Comparison of ENCODE assay signal across 22 cellular contexts in genomic region chr14:104051092-104051813, GRCh38. TPM values are rescaled to one million over a fixed set of nuclear protein-coding genes. Genes with fewer than 3 reads are reported as not detected.
DNase-seq lines count a peak whose midpoint lies in the region; ATAC-seq and TF ChIP-seq lines count a peak whose summit lies in the region.
"Had no signal": no experiment of that assay in that cellular context is flagged by ENCODE, and none has a peak within 500 bp of the region (broad histone marks: within the 10 kb centered on the region; RNA-seq: fewer than 3 reads in every experiment).

No MANE protein-coding gene starts in this region.

- ATAC-seq in HG03432 (IDR thresholded peaks at IDR 0.05; ENCODE audit: unreplicated experiment) (no peak), HG02642 (IDR thresholded peaks at IDR 0.05; ENCODE audit: poor library complexity, unreplicated experiment) (no peak)
- ATAC-seq: HCT116 had no signal

- H3K27me3 ChIP-seq in BLaER1 = no peaks in the 10 kb centered on the region
- H3K27me3 ChIP-seq in adipocyte (replicated peaks; ENCODE audit: control insufficient read depth, insufficient read depth, low read length) = peaks cover 31% of the 10 kb centered on the region
- H3K27me3 ChIP-seq in esophagus muscularis mucosa = no peaks in the 10 kb centered on the region
- H3K27me3 ChIP-seq: BE2C had no signal

- H3K4me1 ChIP-seq in BLaER1 (peaks cover 28% of the 10 kb centered on the region), adipocyte (ENCODE audit: control insufficient read depth, insufficient read depth, low read length) (peaks cover 32% of the 10 kb centered on the region), esophagus muscularis mucosa (peaks cover 6 to 25% (median 13%) of the 10 kb centered on the region in 4 donors)
- H3K4me1 ChIP-seq: BE2C, Caco-2 had no signal

- H3K27ac ChIP-seq in BLaER1 = no peak overlapping the region
- H3K27ac ChIP-seq in esophagus muscularis mucosa (replicated peaks in 1 of 4) = no peak overlapping the region
- H3K27ac ChIP-seq: C4-2B, HL-60 had no signal

- peak overlapping the region; percentile 27; the same call in 1 of the 2 replicates for H3K4me2 ChIP-seq in BLaER1

- no peaks in the 10 kb centered on the region for H4K20me1 ChIP-seq in BLaER1

- H3K9me3 ChIP-seq in BLaER1 (no peaks in the 10 kb centered on the region), adipocyte (ENCODE audit: control insufficient read depth, low read length) (no peaks in the 10 kb centered on the region), esophagus muscularis mucosa (no peaks in the 10 kb centered on the region)
- H3K9me3 ChIP-seq: BE2C, Caco-2 had no signal

- intact Hi-C loops in esophagus muscularis mucosa (cut with DNase I) = no loop called here

- no peak for TF ChIP-seq POLR2A in esophagus muscularis mucosa (IDR thresholded peaks at IDR 0.05; ENCODE audit: low read depth)

- H3K4me3 ChIP-seq in BLaER1 = no peak overlapping the region
- H3K4me3 ChIP-seq in adipocyte (ENCODE audit: low read length) = peak overlapping the region; percentile 4
- no peak overlapping the region for H3K4me3 ChIP-seq in esophagus muscularis mucosa

- no peak for TF ChIP-seq CTCF in esophagus muscularis mucosa (IDR thresholded peaks at IDR 0.05)

- DNase-seq in adipocyte (ENCODE audit: low read depth) (peak; percentile 4), esophagus muscularis mucosa (ENCODE audit: extremely low spot score) (peak; percentile 17), renal cortical epithelial cell (ENCODE audit: low read depth) (peak; percentile 9), GM19238 (ENCODE audit: insufficient read length, low spot score) (no peak)
- no peak for DNase-seq in activated naive CD4-positive, alpha-beta T cell treated with anti-CD3 and anti-CD28 coated beads, Interleukin-2, amount 50 U/mL, for 16 hours
- DNase-seq: ACHN; BE2C; Caco-2; CD4-positive, alpha-beta T cell; DMS153; DMS79 treated with DMSO at 0.1 percent for 48 hours; GF-D8; GOT3; H7 had no signal

- H3K36me3 ChIP-seq in BLaER1 (no peaks in the 10 kb centered on the region), adipocyte (ENCODE audit: control insufficient read depth, insufficient read depth, low read length, severe bottlenecking) (no peaks in the 10 kb centered on the region), esophagus muscularis mucosa (no peaks in the 10 kb centered on the region)
- H3K36me3 ChIP-seq: BE2C had no signal

- WGBS in esophagus muscularis mucosa = 85% methylated on average over 5 of the region's 5 CpGs

- H3K9ac ChIP-seq in BLaER1 = no peak overlapping the region
- no peak overlapping the region for H3K9ac ChIP-seq in adipocyte (ENCODE audit: low read length)

- no peak for TF ChIP-seq EP300 in esophagus muscularis mucosa (IDR thresholded peaks at IDR 0.05)

RNA-seq across cellular contexts. Expression of gene ASPG, which starts 34.2 kb away (rescaled TPM):
- total RNA-seq in esophagus muscularis mucosa (under 1 TPM in 3 of 4 donors, not detected in 1; 0.33 to 0.75 (median 0.45) TPM), renal cortical epithelial cell (0.89 TPM in 1 of 2 replicates, not detected in the other)
- total RNA-seq: A172; Caco-2; CD4-positive, alpha-beta T cell; HT1080 had no signal

Comparison
In these comparisons a context has a peak if more than half of its experiments do, and no peak if none do; other contexts are left out.
1. DNase-seq: peak in adipocyte (single experiment), esophagus muscularis mucosa (single experiment) and renal cortical epithelial cell (single experiment); none in activated naive CD4-positive, alpha-beta T cell treated with anti-CD3 and anti-CD28 coated beads, Interleukin-2, amount 50 U/mL, for 16 hours (single experiment) and GM19238 (single experiment).